ENCODE assay signal across 23 cellular contexts in the genomic region with DNA sequence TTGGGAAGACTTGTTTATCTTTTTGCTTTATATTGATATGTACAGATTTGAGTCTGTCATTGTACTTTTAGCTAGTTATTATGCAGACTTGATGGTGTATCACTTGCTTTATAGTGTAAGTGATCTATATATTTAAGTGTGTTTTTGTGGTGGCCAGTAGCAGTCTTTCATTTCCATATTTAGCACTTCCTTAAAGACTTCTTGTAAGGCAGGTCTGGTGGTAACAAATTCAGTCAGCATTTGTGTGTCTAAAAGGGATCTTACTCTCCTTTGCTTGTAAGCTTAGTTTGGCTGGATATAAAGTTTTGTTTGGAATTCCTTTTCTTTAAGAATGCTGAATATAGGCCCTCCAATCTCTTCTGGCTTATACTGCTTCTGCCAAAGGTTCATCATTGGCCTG.
"Had no signal": no experiment of that assay in that cellular context is flagged by ENCODE, and none has a peak within 500 bp of the region (broad histone marks: within the 10 kb centered on the region; RNA-seq: fewer than 3 reads in every experiment).

No MANE protein-coding gene starts in this region.

- H3K36me3 ChIP-seq: esophagus muscularis mucosa, gastroesophageal sphincter, heart left ventricle, left lung, lower lobe of right lung had no signal

- H3K27ac ChIP-seq: dorsolateral prefrontal cortex, esophagus muscularis mucosa, foreskin keratinocyte, gastroesophageal sphincter, heart left ventricle, hepatocyte, left lung, lower lobe of right lung had no signal

- H3K9me3 ChIP-seq: lower lobe of right lung had no signal

- ATAC-seq: foreskin keratinocyte; gastroesophageal sphincter; heart left ventricle; left cardiac atrium; left lung; left ventricle myocardium superior; lower lobe of right lung; mucosa of descending colon; naive thymus-derived CD8-positive, alpha-beta T cell had no signal

- H3K4me3 Mint-ChIP-seq: dendritic cell treated with granulocyte-macrophage colony-stimulating factor and Interleukin-4, amounts not matched to agents 40 ng/mL and 50 ng/mL, for 4 days; mesothelial cell of epicardium; naive B cell; naive thymus-derived CD8-positive, alpha-beta T cell had no signal

- H3K27me3 ChIP-seq: dorsolateral prefrontal cortex, esophagus muscularis mucosa, foreskin keratinocyte, gastroesophageal sphincter, heart left ventricle, hepatocyte, left lung had no signal

- H3K36me3 Mint-ChIP-seq: mesothelial cell of epicardium, naive B cell had no signal

- H3K4me1 ChIP-seq: esophagus muscularis mucosa, foreskin keratinocyte, gastroesophageal sphincter, heart left ventricle, left lung, lower lobe of right lung had no signal

- H3K4me2 ChIP-seq: hepatocyte had no signal

- H3K27me3 Mint-ChIP-seq: dendritic cell treated with granulocyte-macrophage colony-stimulating factor and Interleukin-4, amounts not matched to agents 40 ng/mL and 50 ng/mL, for 4 days; naive B cell; naive thymus-derived CD8-positive, alpha-beta T cell had no signal

- FAIRE-seq: endothelial cell of umbilical vein, frontal cortex, islet of Langerhans, keratinocyte had no signal

- H2AFZ ChIP-seq: hepatocyte had no signal

- H3K79me2 ChIP-seq: hepatocyte had no signal

- DNase-seq: cortex of kidney; dorsolateral prefrontal cortex; effector CD4-positive, alpha-beta T cell; effector memory CD4-positive, alpha-beta T cell; foreskin keratinocyte; heart left ventricle; left cardiac atrium; left lung; left ventricle myocardium superior; lower lobe of right lung; mesenchymal stem cell; mucosa of descending colon; naive B cell; naive thymus-derived CD8-positive, alpha-beta T cell had no signal

- H3K27ac Mint-ChIP-seq: dendritic cell treated with granulocyte-macrophage colony-stimulating factor and Interleukin-4, amounts not matched to agents 40 ng/mL and 50 ng/mL, for 4 days; mesothelial cell of epicardium; naive B cell; naive thymus-derived CD8-positive, alpha-beta T cell had no signal

- H3K4me3 ChIP-seq: dorsolateral prefrontal cortex, esophagus muscularis mucosa, gastroesophageal sphincter, heart left ventricle, hepatocyte, left lung, lower lobe of right lung, mucosa of descending colon had no signal

- H3K4me1 Mint-ChIP-seq: mesothelial cell of epicardium; naive B cell; naive thymus-derived CD8-positive, alpha-beta T cell had no signal
